ENCODE assay signal across 8 cellular contexts in the genomic region with DNA sequence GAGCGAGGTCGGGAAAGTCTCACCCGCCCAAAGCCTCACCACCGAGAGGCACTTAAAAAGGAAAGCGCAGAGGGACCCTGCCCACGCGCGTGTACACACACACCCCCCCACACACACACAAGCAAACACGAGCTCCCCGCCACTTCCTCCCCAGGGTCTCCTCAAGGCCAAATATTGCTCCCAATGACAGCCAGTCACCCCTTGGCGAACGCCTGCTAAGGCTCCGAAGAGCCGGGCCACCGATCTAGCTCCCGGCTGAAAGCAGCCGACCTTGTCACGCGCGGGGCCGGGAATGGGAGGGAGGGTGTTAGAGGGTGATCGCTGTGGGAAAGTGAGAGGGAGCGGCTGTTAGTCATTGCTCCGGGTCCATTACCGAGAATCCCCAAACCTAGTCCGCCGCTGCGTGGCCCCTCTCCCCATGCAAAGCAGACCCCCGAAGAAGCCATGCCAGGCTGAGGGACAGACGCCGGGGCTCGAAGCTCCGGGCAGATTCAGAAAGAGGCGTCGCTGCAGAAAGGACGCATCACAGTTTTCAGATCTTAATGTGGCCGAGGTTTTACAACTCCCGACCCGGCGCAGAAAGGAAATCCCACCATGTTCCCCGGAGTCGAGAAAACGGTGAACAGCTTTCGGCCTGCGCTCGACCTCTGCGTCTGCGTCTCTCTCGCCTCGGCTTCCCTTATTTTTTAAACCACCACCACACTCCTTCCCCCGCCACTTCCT. TPM values are rescaled to one million over a fixed set of nuclear protein-coding genes. Genes with fewer than 3 reads are reported as not detected.
A peak's percentile ranks its signal among the peaks of the same experiment; 100 is the strongest.
DNase-seq lines count a peak whose midpoint lies in the region; ATAC-seq, FAIRE-seq and TF ChIP-seq lines count a peak whose summit lies in the region.

No MANE protein-coding gene starts in this region.

- peak overlapping the region; percentile 71 for H2AFZ ChIP-seq in keratinocyte (ENCODE audit: control insufficient read depth, low read length)

- H3K36me3 ChIP-seq in keratinocyte (ENCODE audit: control insufficient read depth in 2 of 2, extremely low read depth in 1 of 2, insufficient read depth in 2 of 2, low read length in 2 of 2), result peaks cover 0 to 8% of the 10 kb centered on the region in 2 experiments

- H3K27ac Mint-ChIP-seq in brain, result peak overlapping the region; percentile 70 to 91 (median 90)
- peak overlapping the region; percentile 44 for H3K27ac Mint-ChIP-seq in stimulated activated memory B cell treated with anti-CD40 and anti-IgM and Interleukin-4, amounts not matched to agents 10 μg/mL and 1 μg/mL and 100 μg/mL, for 72 hours

- no peaks in the 10 kb centered on the region for H3K9me3 ChIP-seq in keratinocyte (ENCODE audit: control insufficient read depth, low read depth, low read length)

- TF ChIP-seq CTCF in LNCaP clone FGC (IDR thresholded peaks at IDR 0.05; ENCODE audit: control insufficient read depth, extremely low read depth, insufficient read depth) (no peak), brain (conservative IDR thresholded peaks at IDR 0.05) (no peak), keratinocyte (optimal IDR thresholded peaks at IDR 0.05 in 1 of 3, IDR thresholded peaks at IDR 0.05 in 1 of 3, conservative IDR thresholded peaks at IDR 0.05 in 1 of 3; ENCODE audit: extremely low read depth in 1 of 3, insufficient read depth in 2 of 3, low read length in 3 of 3) (no peak)

- H3K27ac ChIP-seq in keratinocyte (ENCODE audit: control insufficient read depth, insufficient read depth, low read length), result peak overlapping the region; percentile 76

- peak overlapping the region; percentile 76 for H3K9ac ChIP-seq in keratinocyte (ENCODE audit: control insufficient read depth, extremely low read depth, insufficient read depth, low read length)

- peaks cover 99% of the 10 kb centered on the region for H3K27me3 Mint-ChIP-seq in brain
- H3K27me3 Mint-ChIP-seq in stimulated activated memory B cell treated with anti-CD40 and anti-IgM and Interleukin-4, amounts not matched to agents 10 μg/mL and 1 μg/mL and 100 μg/mL, for 72 hours, result peaks cover 72% of the 10 kb centered on the region

- H3K4me1 Mint-ChIP-seq in brain, result peaks cover 53% of the 10 kb centered on the region
- H3K4me1 Mint-ChIP-seq in stimulated activated memory B cell treated with anti-CD40 and anti-IgM and Interleukin-4, amounts not matched to agents 10 μg/mL and 1 μg/mL and 100 μg/mL, for 72 hours, result peaks cover 40% of the 10 kb centered on the region

- H3K79me2 ChIP-seq in keratinocyte (ENCODE audit: control insufficient read depth, insufficient read depth, low read length), result peaks cover 20% of the 10 kb centered on the region

- no peak for FAIRE-seq in keratinocyte (lab: Jason Lieb, UNC)

- peaks cover 10% of the 10 kb centered on the region for H3K4me1 ChIP-seq in keratinocyte (ENCODE audit: control insufficient read depth, extremely low read depth, insufficient read depth, low read length)

- ATAC-seq in stimulated activated memory B cell treated with anti-CD40 and anti-IgM and Interleukin-4, amounts not matched to agents 10 μg/mL and 1 μg/mL and 100 μg/mL, for 72 hours, result no peak

- no peaks in the 10 kb centered on the region for H4K20me1 ChIP-seq in keratinocyte (ENCODE audit: control insufficient read depth, extremely low read depth, insufficient read depth, low read length)

- H3K36me3 Mint-ChIP-seq in brain, result peaks cover 5% of the 10 kb centered on the region
- H3K36me3 Mint-ChIP-seq in stimulated activated memory B cell treated with anti-CD40 and anti-IgM and Interleukin-4, amounts not matched to agents 10 μg/mL and 1 μg/mL and 100 μg/mL, for 72 hours, result no peaks in the 10 kb centered on the region

- H3K4me2 ChIP-seq in keratinocyte (ENCODE audit: control insufficient read depth, extremely low read depth, insufficient read depth, low read depth, low read length), result peak overlapping the region; percentile 93

- DNase-seq in ELF-1 (ENCODE audit: low read depth, low spot score), result peak; percentile 66
- DNase-seq in LNCaP clone FGC (ENCODE audit: low read depth), result no peak
- no peak for DNase-seq in keratinocyte (ENCODE audit: low read depth, low spot score)
- DNase-seq in stimulated activated naive CD4-positive, alpha-beta T cell treated with Interleukin-2 at 50 U/mL for 16 hours (lab: John Stamatoyannopoulos, UW), result no peak
- DNase-seq in NCI-H2029 (lab: John Stamatoyannopoulos, UW), result no peak
- no peak for DNase-seq in central memory CD4-positive, alpha-beta T cell

- H3K4me3 ChIP-seq in LNCaP clone FGC (ENCODE audit: low read depth, low read length) (peak overlapping the region; percentile 46), keratinocyte (ENCODE audit: control insufficient read depth in 2 of 3, extremely low read depth in 1 of 3, insufficient read depth in 2 of 3, low read depth in 1 of 3, low read length in 3 of 3) (peak overlapping the region; percentile 50 to 90 (median 79))

- no peaks in the 10 kb centered on the region for H3K9me1 ChIP-seq in keratinocyte (ENCODE audit: control insufficient read depth, extremely low read depth, insufficient read depth, low read length)

- H3K4me3 Mint-ChIP-seq in brain, result peak overlapping the region; percentile 92 to 95 (median 94)
- H3K4me3 Mint-ChIP-seq in stimulated activated memory B cell treated with anti-CD40 and anti-IgM and Interleukin-4, amounts not matched to agents 10 μg/mL and 1 μg/mL and 100 μg/mL, for 72 hours, result peak overlapping the region; percentile 86

- H3K27me3 ChIP-seq in keratinocyte (ENCODE audit: control insufficient read depth, extremely low read depth, insufficient read depth, low read length), result no peaks in the 10 kb centered on the region

- H3K9me3 Mint-ChIP-seq in brain, result peaks cover 0 to 2% (median 0%) of the 10 kb centered on the region in 5 experiments
- H3K9me3 Mint-ChIP-seq in stimulated activated memory B cell treated with anti-CD40 and anti-IgM and Interleukin-4, amounts not matched to agents 10 μg/mL and 1 μg/mL and 100 μg/mL, for 72 hours, result no peaks in the 10 kb centered on the region

- dilution Hi-C loops in keratinocyte (cut with MboI; ENCODE audit: extremely low pct_ligation_motif_present, low sequenced_read_pairs), result no loop called here

RNA-seq across cellular contexts. Expression of a gene that starts 2.6 kb away (rescaled TPM):
- 3.3 TPM for polyA plus RNA-seq in brain (ENCODE audit: insufficient read depth, low read depth, low replicate concordance)
- polyA plus RNA-seq in keratinocyte, result 4.0 to 8.5 TPM (median 6.5 TPM) in 3 replicates
- 0.39 TPM for polyA plus RNA-seq in keratinocyte (2011; ENCODE audit: low read depth)
- 2.6 and 5.0 TPM in 2 replicates for polyA plus RNA-seq in keratinocyte (2011; cell fraction: cytosol; rRNA removed)
- 4.6 and 7.6 TPM in 2 replicates for polyA plus RNA-seq in keratinocyte (2011; cell fraction: nucleus; rRNA removed)
- 1.2 and 11.6 TPM in 2 replicates for polyA plus RNA-seq in keratinocyte (2012; ENCODE audit: low replicate concordance)
- 2.0 to 6.3 TPM (median 4.3 TPM) in 3 replicates for polyA minus RNA-seq in keratinocyte
- 4.0 TPM for polyA minus RNA-seq in keratinocyte (2011; cell fraction: cytosol; rRNA and poly(A)+ RNA removed)
- 3.8 and 4.9 TPM in 2 replicates for polyA minus RNA-seq in keratinocyte (2011; cell fraction: nucleus; rRNA and poly(A)+ RNA removed)
